Comparison of ENCODE assay signal across 1 cellular context in the genomic region with DNA sequence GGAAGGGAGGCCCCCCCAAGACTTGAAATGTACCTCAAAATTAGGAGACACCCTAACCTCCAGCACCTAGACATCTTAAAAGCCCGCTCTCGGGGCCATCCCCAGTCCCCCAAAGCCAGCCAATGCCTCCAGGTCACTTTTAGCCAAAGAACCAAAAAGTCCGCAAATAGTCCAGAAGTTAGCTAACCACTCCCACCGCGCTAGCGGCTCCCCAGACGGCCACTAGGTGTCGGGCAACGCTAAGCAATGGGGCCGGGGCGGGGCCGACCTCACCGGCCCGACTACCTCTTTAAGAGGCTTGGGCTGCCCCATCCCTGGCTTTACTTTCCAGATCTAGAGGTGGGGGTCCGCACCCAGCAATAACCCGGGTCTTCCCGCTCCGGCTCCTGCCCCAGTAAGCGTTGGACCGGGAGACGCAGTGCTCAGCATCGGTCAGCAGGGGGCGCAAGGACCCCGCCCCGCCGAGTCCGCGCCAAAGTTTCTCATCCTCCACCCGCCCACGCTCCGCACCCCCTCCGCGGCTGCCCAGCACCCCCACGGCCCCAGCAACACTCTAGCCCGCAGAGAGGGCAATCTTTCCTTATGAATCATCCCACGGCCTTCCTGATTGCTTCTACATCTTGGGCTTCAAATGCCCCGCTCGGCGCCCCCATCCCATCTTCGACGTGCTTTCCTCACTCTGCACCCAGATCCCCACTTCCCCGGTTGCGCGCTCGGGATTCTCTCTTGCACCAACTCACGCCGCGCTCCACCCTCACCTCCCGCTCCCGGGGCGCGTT.
TF ChIP-seq lines count a peak whose summit lies in the region.

No MANE protein-coding gene starts in this region.

TF ChIP-seq in HEK293, 187 proteins besides CTCF, POLR2A, EP300 and RAD21 (continued from another document and continues in another):
- TF ChIP-seq, protein P1, sequence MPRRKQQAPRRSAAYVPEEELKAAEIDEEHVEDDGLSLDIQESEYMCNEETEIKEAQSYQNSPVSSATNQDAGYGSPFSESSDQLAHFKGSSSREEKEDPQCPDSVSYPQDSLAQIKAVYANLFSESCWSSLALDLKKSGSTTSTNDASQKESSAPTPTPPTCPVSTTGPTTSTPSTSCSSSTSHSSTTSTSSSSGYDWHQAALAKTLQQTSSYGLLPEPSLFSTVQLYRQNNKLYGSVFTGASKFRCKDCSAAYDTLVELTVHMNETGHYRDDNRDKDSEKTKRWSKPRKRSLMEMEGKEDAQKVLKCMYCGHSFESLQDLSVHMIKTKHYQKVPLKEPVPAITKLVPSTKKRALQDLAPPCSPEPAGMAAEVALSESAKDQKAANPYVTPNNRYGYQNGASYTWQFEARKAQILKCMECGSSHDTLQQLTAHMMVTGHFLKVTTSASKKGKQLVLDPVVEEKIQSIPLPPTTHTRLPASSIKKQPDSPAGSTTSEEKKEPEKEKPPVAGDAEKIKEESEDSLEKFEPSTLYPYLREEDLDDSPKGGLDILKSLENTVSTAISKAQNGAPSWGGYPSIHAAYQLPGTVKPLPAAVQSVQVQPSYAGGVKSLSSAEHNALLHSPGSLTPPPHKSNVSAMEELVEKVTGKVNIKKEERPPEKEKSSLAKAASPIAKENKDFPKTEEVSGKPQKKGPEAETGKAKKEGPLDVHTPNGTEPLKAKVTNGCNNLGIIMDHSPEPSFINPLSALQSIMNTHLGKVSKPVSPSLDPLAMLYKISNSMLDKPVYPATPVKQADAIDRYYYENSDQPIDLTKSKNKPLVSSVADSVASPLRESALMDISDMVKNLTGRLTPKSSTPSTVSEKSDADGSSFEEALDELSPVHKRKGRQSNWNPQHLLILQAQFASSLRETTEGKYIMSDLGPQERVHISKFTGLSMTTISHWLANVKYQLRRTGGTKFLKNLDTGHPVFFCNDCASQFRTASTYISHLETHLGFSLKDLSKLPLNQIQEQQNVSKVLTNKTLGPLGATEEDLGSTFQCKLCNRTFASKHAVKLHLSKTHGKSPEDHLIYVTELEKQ (tag by site-specific recombination; IDR thresholded peaks at IDR 0.05; ENCODE audit: borderline replicate concordance), result no peak
- TF ChIP-seq MZF1 (tag by site-specific recombination; IDR thresholded peaks at IDR 0.05; ENCODE audit: borderline replicate concordance) (no peak; the same call in 1 of the 2 replicates), ZNF274 (IDR thresholded peaks at IDR 0.05; ENCODE audit: low read length) (no peak), ZNF274 (tag by site-specific recombination; IDR thresholded peaks at IDR 0.05; ENCODE audit: borderline replicate concordance) (no peak), ZNF571 (tag by site-specific recombination; IDR thresholded peaks at IDR 0.05) (no peak), ZNF747 (tag by site-specific recombination; IDR thresholded peaks at IDR 0.05) (no peak), BCL11B (tag by site-specific recombination; IDR thresholded peaks at IDR 0.05; ENCODE audit: low read depth) (0 out of 2 replicates have a peak, but pooled peaks have one; percentile 43), ZNF132 (tag by site-specific recombination; IDR thresholded peaks at IDR 0.05; ENCODE audit: borderline replicate concordance) (no peak), WT1 (tag by site-specific recombination; IDR thresholded peaks at IDR 0.05) (no peak), FEZF1 (tag by site-specific recombination; IDR thresholded peaks at IDR 0.05) (no peak), ZNF354C (tag by site-specific recombination; IDR thresholded peaks at IDR 0.05; ENCODE audit: borderline replicate concordance, low read depth) (no peak), ZNF596 (tag by site-specific recombination; IDR thresholded peaks at IDR 0.05) (no peak), REST (tag by site-specific recombination; IDR thresholded peaks at IDR 0.05) (0 out of 2 replicates have a peak, but pooled peaks have one; percentile 41), ZNF558 (tag by site-specific recombination; IDR thresholded peaks at IDR 0.05) (no peak), ZNF239 (tag by site-specific recombination; IDR thresholded peaks at IDR 0.05) (no peak), ZBTB44 (tag by site-specific recombination; IDR thresholded peaks at IDR 0.05) (0 out of 2 replicates have a peak, but pooled peaks have one; percentile 19), YY1 (tag by site-specific recombination; IDR thresholded peaks at IDR 0.05) (peak; percentile 35; the same call in 1 of the 2 replicates), ZBTB10 (tag by site-specific recombination; IDR thresholded peaks at IDR 0.05) (peak; percentile 95), KLF8 (tag by site-specific recombination; IDR thresholded peaks at IDR 0.05) (peak; percentile 92), ZBTB20 (tag by site-specific recombination; IDR thresholded peaks at IDR 0.05) (peak; percentile 64), ZNF37A (tag by site-specific recombination; IDR thresholded peaks at IDR 0.05) (no peak), GFI1B (tag by site-specific recombination; IDR thresholded peaks at IDR 0.05) (no peak), ZFHX2 (tag by site-specific recombination; conservative IDR thresholded peaks at IDR 0.05) (peak; percentile 96), ZNF600 (tag by site-specific recombination; IDR thresholded peaks at IDR 0.05) (peak; percentile 75), ZNF302 (tag by site-specific recombination; IDR thresholded peaks at IDR 0.05; ENCODE audit: low read depth) (no peak), ZNF791 (tag by site-specific recombination; IDR thresholded peaks at IDR 0.05) (no peak), ZNF777 (tag by site-specific recombination; IDR thresholded peaks at IDR 0.05; ENCODE audit: borderline replicate concordance) (peak; percentile 98), ZNF830 (tag by site-specific recombination; IDR thresholded peaks at IDR 0.05; ENCODE audit: low read depth) (no peak), ZNF114 (tag by site-specific recombination; IDR thresholded peaks at IDR 0.05) (no peak), ZSCAN23 (tag by site-specific recombination; IDR thresholded peaks at IDR 0.05) (no peak), BCL6B (tag by site-specific recombination; IDR thresholded peaks at IDR 0.05) (no peak), ZFP3 (tag by site-specific recombination; IDR thresholded peaks at IDR 0.05; ENCODE audit: low read depth) (no peak), ZBTB8A (tag by site-specific recombination; IDR thresholded peaks at IDR 0.05) (peak; percentile 40; the same call in 1 of the 2 replicates), ZBTB1 (tag by site-specific recombination; IDR thresholded peaks at IDR 0.05) (no peak), ZNF76 (tag by site-specific recombination; IDR thresholded peaks at IDR 0.05; ENCODE audit: borderline replicate concordance, low read depth) (peak; percentile 33; the same call in 1 of the 2 replicates), ZNF610 (tag by site-specific recombination; IDR thresholded peaks at IDR 0.05; ENCODE audit: borderline replicate concordance) (no peak), ZNF792 (tag by site-specific recombination; IDR thresholded peaks at IDR 0.05) (no peak), ZSCAN16 (tag by site-specific recombination; IDR thresholded peaks at IDR 0.05) (no peak), ZNF266 (tag by site-specific recombination; IDR thresholded peaks at IDR 0.05; ENCODE audit: low read depth) (no peak), ZFP41 (tag by site-specific recombination; IDR thresholded peaks at IDR 0.05; ENCODE audit: borderline replicate concordance) (no peak), ZNF155 (tag by site-specific recombination; IDR thresholded peaks at IDR 0.05) (0 out of 2 replicates have a peak, but pooled peaks have one; percentile 28), ZSCAN30 (tag by site-specific recombination; IDR thresholded peaks at IDR 0.05) (peak; percentile 70; the same call in 1 of the 2 replicates), ZFP69B (tag by site-specific recombination; IDR thresholded peaks at IDR 0.05) (peak; percentile 83), TRIM28 (IDR thresholded peaks at IDR 0.05; ENCODE audit: borderline replicate concordance, low read length) (no peak)
- TF ChIP-seq, protein P2, sequence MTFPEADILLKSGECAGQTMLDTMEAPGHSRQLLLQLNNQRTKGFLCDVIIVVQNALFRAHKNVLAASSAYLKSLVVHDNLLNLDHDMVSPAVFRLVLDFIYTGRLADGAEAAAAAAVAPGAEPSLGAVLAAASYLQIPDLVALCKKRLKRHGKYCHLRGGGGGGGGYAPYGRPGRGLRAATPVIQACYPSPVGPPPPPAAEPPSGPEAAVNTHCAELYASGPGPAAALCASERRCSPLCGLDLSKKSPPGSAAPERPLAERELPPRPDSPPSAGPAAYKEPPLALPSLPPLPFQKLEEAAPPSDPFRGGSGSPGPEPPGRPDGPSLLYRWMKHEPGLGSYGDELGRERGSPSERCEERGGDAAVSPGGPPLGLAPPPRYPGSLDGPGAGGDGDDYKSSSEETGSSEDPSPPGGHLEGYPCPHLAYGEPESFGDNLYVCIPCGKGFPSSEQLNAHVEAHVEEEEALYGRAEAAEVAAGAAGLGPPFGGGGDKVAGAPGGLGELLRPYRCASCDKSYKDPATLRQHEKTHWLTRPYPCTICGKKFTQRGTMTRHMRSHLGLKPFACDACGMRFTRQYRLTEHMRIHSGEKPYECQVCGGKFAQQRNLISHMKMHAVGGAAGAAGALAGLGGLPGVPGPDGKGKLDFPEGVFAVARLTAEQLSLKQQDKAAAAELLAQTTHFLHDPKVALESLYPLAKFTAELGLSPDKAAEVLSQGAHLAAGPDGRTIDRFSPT (tag by site-specific recombination; IDR thresholded peaks at IDR 0.05), result 0 out of 2 replicates have a peak, but pooled peaks have one; percentile 19
- TF ChIP-seq, protein P3, sequence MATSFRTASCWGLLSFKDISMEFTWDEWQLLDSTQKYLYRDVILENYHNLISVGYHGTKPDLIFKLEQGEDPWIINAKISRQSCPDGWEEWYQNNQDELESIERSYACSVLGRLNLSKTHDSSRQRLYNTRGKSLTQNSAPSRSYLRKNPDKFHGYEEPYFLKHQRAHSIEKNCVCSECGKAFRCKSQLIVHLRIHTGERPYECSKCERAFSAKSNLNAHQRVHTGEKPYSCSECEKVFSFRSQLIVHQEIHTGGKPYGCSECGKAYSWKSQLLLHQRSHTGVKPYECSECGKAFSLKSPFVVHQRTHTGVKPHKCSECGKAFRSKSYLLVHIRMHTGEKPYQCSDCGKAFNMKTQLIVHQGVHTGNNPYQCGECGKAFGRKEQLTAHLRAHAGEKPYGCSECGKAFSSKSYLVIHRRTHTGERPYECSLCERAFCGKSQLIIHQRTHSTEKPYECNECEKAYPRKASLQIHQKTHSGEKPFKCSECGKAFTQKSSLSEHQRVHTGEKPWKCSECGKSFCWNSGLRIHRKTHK (tag by site-specific recombination; IDR thresholded peaks at IDR 0.05), result no peak
